ENCODE assay signal across 8 cellular contexts in genomic region chr7:73865738-73866445, GRCh38. TPM values are rescaled to one million over a fixed set of nuclear protein-coding genes. Genes with fewer than 3 reads are reported as not detected.
A peak's percentile ranks its signal among the peaks of the same experiment; 100 is the strongest.
DNase-seq lines count a peak whose midpoint lies in the region; ATAC-seq and FAIRE-seq lines count a peak whose summit lies in the region.
"Had no signal": no experiment of that assay in that cellular context is flagged by ENCODE, and none has a peak within 500 bp of the region (broad histone marks: within the 10 kb centered on the region; RNA-seq: fewer than 3 reads in every experiment).

No MANE protein-coding gene starts in this region.

- no peaks in the 10 kb centered on the region for H3K36me3 Mint-ChIP-seq in naive thymus-derived CD8-positive, alpha-beta T cell
- no peaks in the 10 kb centered on the region for H3K36me3 Mint-ChIP-seq in activated T-cell treated with anti-CD3 and anti-CD28 coated beads, Interleukin-2, amount 50 U/mL, for 24 hours (ENCODE audit: low read depth)

- H3K4me1 Mint-ChIP-seq in naive thymus-derived CD8-positive, alpha-beta T cell, result peaks cover 0 to 1% (median 0%) of the 10 kb centered on the region in 4 donors
- H3K4me1 Mint-ChIP-seq in activated T-cell treated with anti-CD3 and anti-CD28 coated beads, Interleukin-2, amount 50 U/mL, for 24 hours (ENCODE audit: low read depth), result no peaks in the 10 kb centered on the region

- H3K9me3 Mint-ChIP-seq in naive thymus-derived CD8-positive, alpha-beta T cell, result no peaks in the 10 kb centered on the region
- H3K9me3 Mint-ChIP-seq in activated T-cell treated with anti-CD3 and anti-CD28 coated beads, Interleukin-2, amount 50 U/mL, for 24 hours, result no peaks in the 10 kb centered on the region

- DNase-seq in EH (ENCODE audit: low read depth), result peak; percentile 75
- peak; percentile 21 for DNase-seq in HTR-8/SVneo (ENCODE audit: insufficient read length, low spot score)
- peak; percentile 13 to 42 for DNase-seq in SW 1271 (lab: John Stamatoyannopoulos, UW)
- DNase-seq in foreskin melanocyte, result peak; percentile 20
- peak; percentile 44 for DNase-seq in retina
- DNase-seq in naive thymus-derived CD8-positive, alpha-beta T cell, result no peak
- no peak for DNase-seq in activated T-cell treated with anti-CD3 and anti-CD28 coated beads, Interleukin-2, amount 50 U/mL, for 24 hours

- no peak for ATAC-seq in naive thymus-derived CD8-positive, alpha-beta T cell

- POLR2A ChIA-PET in naive thymus-derived CD8-positive, alpha-beta T cell (lab: Charles Lee), result no interaction called here

- no peak overlapping the region for H3K4me3 Mint-ChIP-seq in naive thymus-derived CD8-positive, alpha-beta T cell
- H3K4me3 Mint-ChIP-seq in activated T-cell treated with anti-CD3 and anti-CD28 coated beads, Interleukin-2, amount 50 U/mL, for 24 hours, result no peak overlapping the region

- peaks cover 0 to 8% (median 2%) of the 10 kb centered on the region in 5 donors for H3K27me3 Mint-ChIP-seq in naive thymus-derived CD8-positive, alpha-beta T cell
- no peaks in the 10 kb centered on the region for H3K27me3 Mint-ChIP-seq in activated T-cell treated with anti-CD3 and anti-CD28 coated beads, Interleukin-2, amount 50 U/mL, for 24 hours

- no peak for FAIRE-seq in HTR-8/SVneo (lab: Jason Lieb, UNC)
- FAIRE-seq: TTC549 had no signal

- no peak overlapping the region for H3K27ac Mint-ChIP-seq in naive thymus-derived CD8-positive, alpha-beta T cell
- H3K27ac Mint-ChIP-seq in activated T-cell treated with anti-CD3 and anti-CD28 coated beads, Interleukin-2, amount 50 U/mL, for 24 hours, result no peak overlapping the region

RNA-seq across cellular contexts. Expression of gene TMEM270, which starts 4.9 kb away (rescaled TPM):
- not detected for total RNA-seq in naive thymus-derived CD8-positive, alpha-beta T cell
- not detected for polyA plus RNA-seq in naive thymus-derived CD8-positive, alpha-beta T cell

RNA-seq across cellular contexts. Expression of gene METTL27, which starts 23.6 kb away (rescaled TPM):
- total RNA-seq in naive thymus-derived CD8-positive, alpha-beta T cell, result 1 to 10 TPM; 3.0 to 4.4 TPM
- 1 to 10 TPM in 2 of 3 donors, under 1 TPM in 1; 0.52 to 3.2 (median 1.5) TPM for polyA plus RNA-seq in naive thymus-derived CD8-positive, alpha-beta T cell

RNA-seq across cellular contexts. Expression of gene CLDN4, which starts 35.1 kb away (rescaled TPM):
- total RNA-seq in naive thymus-derived CD8-positive, alpha-beta T cell, result under 1 TPM in 1 of 2 experiments, not detected in 1; 0.36 TPM
- polyA plus RNA-seq in naive thymus-derived CD8-positive, alpha-beta T cell, result under 1 TPM in 1 of 3 donors, not detected in 2; 0.04 TPM

Comparison
In these comparisons a context has a peak if more than half of its experiments do, and no peak if none do; other contexts are left out.
1. DNase-seq: peak in EH (single experiment), HTR-8/SVneo (single experiment), SW 1271 (2 of 2), foreskin melanocyte (single experiment) and retina (single experiment); none in naive thymus-derived CD8-positive, alpha-beta T cell (0 of 10) and activated T-cell treated with anti-CD3 and anti-CD28 coated beads, Interleukin-2, amount 50 U/mL, for 24 hours (single experiment).